ENCODE assay signal across 10 cellular contexts in the genomic region with DNA sequence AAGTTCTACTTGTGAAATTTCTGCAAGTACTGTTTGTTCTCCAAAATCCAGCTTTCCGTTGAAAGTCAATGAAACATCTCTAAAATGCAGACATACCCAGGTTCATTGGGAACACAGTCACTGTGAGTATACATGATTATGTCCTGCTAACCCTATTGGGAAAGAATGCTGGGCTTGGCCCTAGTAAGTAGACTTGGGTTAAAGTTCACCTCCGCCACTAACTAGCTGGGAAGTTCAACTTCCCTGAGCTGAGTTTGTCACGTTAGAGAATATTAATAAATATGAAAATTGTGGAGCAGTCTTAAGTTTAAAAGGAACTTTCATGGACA. TPM values are rescaled to one million over a fixed set of nuclear protein-coding genes. Genes with fewer than 3 reads are reported as not detected.
DNase-seq lines count a peak whose midpoint lies in the region; ATAC-seq and TF ChIP-seq lines count a peak whose summit lies in the region.
"Had no signal": no experiment of that assay in that cellular context is flagged by ENCODE, and none has a peak within 500 bp of the region (broad histone marks: within the 10 kb centered on the region; RNA-seq: fewer than 3 reads in every experiment).

No MANE protein-coding gene starts in this region.

- no peaks in the 10 kb centered on the region for H4K20me1 ChIP-seq in KMS-11 (ENCODE audit: insufficient read depth)

- no peaks in the 10 kb centered on the region for H3K27me3 ChIP-seq in KMS-11 (ENCODE audit: insufficient read depth, low read depth)
- H3K27me3 ChIP-seq in thyroid gland = no peaks in the 10 kb centered on the region

- H3K4me1 ChIP-seq in KMS-11 (ENCODE audit: low read depth, poor library complexity, severe bottlenecking) (peaks cover 12% of the 10 kb centered on the region), mesodermal cell (ENCODE audit: control insufficient read depth, insufficient read depth, low read length, poor library complexity, severe bottlenecking) (peaks cover 6% of the 10 kb centered on the region), thyroid gland (peaks cover 31 to 32% of the 10 kb centered on the region in 2 donors)

- H3K4me3 ChIP-seq in KMS-11 (IDR thresholded peaks at IDR 0.05; ENCODE audit: insufficient read depth, low read depth, low read length) (no peak overlapping the region), mesodermal cell (ENCODE audit: extremely low read depth, insufficient read depth, low read length, poor library complexity, severe bottlenecking) (no peak overlapping the region), thyroid gland (replicated peaks in 1 of 3) (no peak overlapping the region)

- DNase-seq in thyroid gland (no peak), SHP77 (lab: John Stamatoyannopoulos, UW) (no peak), NCI-H748 (lab: John Stamatoyannopoulos, UW; ENCODE audit: unreplicated experiment) (no peak)
- DNase-seq: activated T-cell treated with anti-CD3 and anti-CD28 coated beads, Interleukin-2, amount 50 U/mL, for 72 hours; NCI-H774; T1000 had no signal

- intact Hi-C loops in thyroid gland (cut with DNase I) = no loop called here

- no peaks in the 10 kb centered on the region for H3K79me2 ChIP-seq in KMS-11 (ENCODE audit: insufficient read depth, low read depth)

- no peak overlapping the region for H3K9ac ChIP-seq in KMS-11

- TF ChIP-seq POLR2A in thyroid gland (IDR thresholded peaks at IDR 0.05) = no peak

- H3K9me3 ChIP-seq in mesodermal cell (ENCODE audit: control insufficient read depth, low read length) (no peaks in the 10 kb centered on the region), thyroid gland (no peaks in the 10 kb centered on the region)

- H2AFZ ChIP-seq in KMS-11 (ENCODE audit: low read depth) = 0 out of 2 replicates have a peak overlapping the region, but pooled peaks have one; percentile 23

- H3K36me3 ChIP-seq in KMS-11 (ENCODE audit: insufficient read depth) (no peaks in the 10 kb centered on the region), mesodermal cell (ENCODE audit: control insufficient read depth, insufficient read depth, low read length) (peaks cover 9% of the 10 kb centered on the region), thyroid gland (no peaks in the 10 kb centered on the region)

- TF ChIP-seq CTCF in KMS-11 (conservative IDR thresholded peaks at IDR 0.05; ENCODE audit: low read depth, low read length) = no peak
- TF ChIP-seq CTCF in thyroid gland (IDR thresholded peaks at IDR 0.05) = no peak

- WGBS in mesodermal cell (ENCODE audit: insufficient coverage in 2 of 2), 2 experiments = 90 to 92% methylated on average over 2 to 3 of the region's 3 CpGs
- 68 to 74% methylated on average over 3 of the region's 3 CpGs for WGBS in thyroid gland, 2 donors

- H3K27ac ChIP-seq in KMS-11 (no peak overlapping the region; the same call in 1 of the 2 replicates), cingulate gyrus (ENCODE audit: low read depth, low read length) (peak overlapping the region; percentile 61), mesodermal cell (ENCODE audit: low read depth, low read length, severe bottlenecking) (peak overlapping the region; percentile 73), thyroid gland (peak overlapping the region; percentile 59 to 88 (median 60))

- peak overlapping the region; percentile 44; the same call in 1 of the 2 replicates for H3K4me2 ChIP-seq in KMS-11

- no peak for ATAC-seq in HG02763 (IDR thresholded peaks at IDR 0.05; ENCODE audit: unreplicated experiment)
- ATAC-seq: activated T-cell treated with anti-CD3 and anti-CD28 coated beads, Interleukin-2, amount 50 U/mL, for 72 hours had no signal

RNA-seq across cellular contexts. Expression of gene PGD, which starts 10.5 kb away (rescaled TPM):
- 250 TPM for polyA plus RNA-seq in mesodermal cell (2013, experiment 1 of 2)
- 230 TPM for polyA plus RNA-seq in mesodermal cell (2013, experiment 2 of 2)
- 100 to 1,000 TPM; 153 to 357 (median 196) TPM for total RNA-seq in thyroid gland

RNA-seq across cellular contexts. Expression of gene CENPS, which starts 41.9 kb away (rescaled TPM):
- polyA plus RNA-seq in mesodermal cell (2013, experiment 1 of 2) = 14.5 TPM
- polyA plus RNA-seq in mesodermal cell (2013, experiment 2 of 2) = 12.6 TPM
- 10 to 100 TPM in 2 of 4 donors, 1 to 10 TPM in 2; 5.8 to 22.4 (median 11.4) TPM for total RNA-seq in thyroid gland
